In the genomic region with DNA sequence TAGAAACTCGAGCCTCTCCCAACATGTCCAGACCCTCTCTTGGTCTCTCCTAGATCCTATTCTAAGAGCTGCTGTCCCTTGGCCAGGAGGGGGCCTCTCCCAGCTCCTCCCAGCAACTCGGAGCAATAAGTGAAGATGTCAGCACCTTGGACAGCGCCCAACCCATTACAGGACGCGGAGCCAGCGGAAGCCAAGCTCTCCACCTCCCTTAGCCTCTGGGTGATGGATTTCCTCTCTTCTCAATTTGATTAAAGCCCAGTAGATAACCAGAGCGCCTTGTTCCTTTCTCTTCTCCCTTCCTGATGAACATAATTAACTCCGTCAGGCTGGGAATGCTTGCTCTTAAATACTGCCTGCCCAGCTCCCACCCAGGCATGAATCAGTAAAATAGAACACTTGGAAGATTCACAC, we compare ENCODE assay signal across 1 cellular context.
TF ChIP-seq lines count a peak whose summit lies in the region.

No MANE protein-coding gene starts in this region.

TF ChIP-seq in HepG2, 621 proteins besides CTCF, POLR2A, EP300 and RAD21 (continued from another document and continues in another):
- TF ChIP-seq, protein P1, sequence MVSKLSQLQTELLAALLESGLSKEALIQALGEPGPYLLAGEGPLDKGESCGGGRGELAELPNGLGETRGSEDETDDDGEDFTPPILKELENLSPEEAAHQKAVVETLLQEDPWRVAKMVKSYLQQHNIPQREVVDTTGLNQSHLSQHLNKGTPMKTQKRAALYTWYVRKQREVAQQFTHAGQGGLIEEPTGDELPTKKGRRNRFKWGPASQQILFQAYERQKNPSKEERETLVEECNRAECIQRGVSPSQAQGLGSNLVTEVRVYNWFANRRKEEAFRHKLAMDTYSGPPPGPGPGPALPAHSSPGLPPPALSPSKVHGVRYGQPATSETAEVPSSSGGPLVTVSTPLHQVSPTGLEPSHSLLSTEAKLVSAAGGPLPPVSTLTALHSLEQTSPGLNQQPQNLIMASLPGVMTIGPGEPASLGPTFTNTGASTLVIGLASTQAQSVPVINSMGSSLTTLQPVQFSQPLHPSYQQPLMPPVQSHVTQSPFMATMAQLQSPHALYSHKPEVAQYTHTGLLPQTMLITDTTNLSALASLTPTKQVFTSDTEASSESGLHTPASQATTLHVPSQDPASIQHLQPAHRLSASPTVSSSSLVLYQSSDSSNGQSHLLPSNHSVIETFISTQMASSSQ (IDR thresholded peaks at IDR 0.05; ENCODE audit: low read depth), result no peak
- TF ChIP-seq, protein P1 (CRISPR knock-in tag; IDR thresholded peaks at IDR 0.05; ENCODE audit: borderline replicate concordance), result no peak
- TF ChIP-seq TBX3 (IDR thresholded peaks at IDR 0.05; ENCODE audit: borderline replicate concordance), result no peak
- no peak for TF ChIP-seq ZNF333 (CRISPR knock-in tag; IDR thresholded peaks at IDR 0.05; ENCODE audit: borderline replicate concordance)
- TF ChIP-seq, protein P2, sequence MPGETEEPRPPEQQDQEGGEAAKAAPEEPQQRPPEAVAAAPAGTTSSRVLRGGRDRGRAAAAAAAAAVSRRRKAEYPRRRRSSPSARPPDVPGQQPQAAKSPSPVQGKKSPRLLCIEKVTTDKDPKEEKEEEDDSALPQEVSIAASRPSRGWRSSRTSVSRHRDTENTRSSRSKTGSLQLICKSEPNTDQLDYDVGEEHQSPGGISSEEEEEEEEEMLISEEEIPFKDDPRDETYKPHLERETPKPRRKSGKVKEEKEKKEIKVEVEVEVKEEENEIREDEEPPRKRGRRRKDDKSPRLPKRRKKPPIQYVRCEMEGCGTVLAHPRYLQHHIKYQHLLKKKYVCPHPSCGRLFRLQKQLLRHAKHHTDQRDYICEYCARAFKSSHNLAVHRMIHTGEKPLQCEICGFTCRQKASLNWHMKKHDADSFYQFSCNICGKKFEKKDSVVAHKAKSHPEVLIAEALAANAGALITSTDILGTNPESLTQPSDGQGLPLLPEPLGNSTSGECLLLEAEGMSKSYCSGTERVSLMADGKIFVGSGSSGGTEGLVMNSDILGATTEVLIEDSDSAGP (CRISPR knock-in tag; IDR thresholded peaks at IDR 0.05; ENCODE audit: borderline replicate concordance), result no peak; the same call in 1 of the 2 replicates
- TF ChIP-seq, protein P3, sequence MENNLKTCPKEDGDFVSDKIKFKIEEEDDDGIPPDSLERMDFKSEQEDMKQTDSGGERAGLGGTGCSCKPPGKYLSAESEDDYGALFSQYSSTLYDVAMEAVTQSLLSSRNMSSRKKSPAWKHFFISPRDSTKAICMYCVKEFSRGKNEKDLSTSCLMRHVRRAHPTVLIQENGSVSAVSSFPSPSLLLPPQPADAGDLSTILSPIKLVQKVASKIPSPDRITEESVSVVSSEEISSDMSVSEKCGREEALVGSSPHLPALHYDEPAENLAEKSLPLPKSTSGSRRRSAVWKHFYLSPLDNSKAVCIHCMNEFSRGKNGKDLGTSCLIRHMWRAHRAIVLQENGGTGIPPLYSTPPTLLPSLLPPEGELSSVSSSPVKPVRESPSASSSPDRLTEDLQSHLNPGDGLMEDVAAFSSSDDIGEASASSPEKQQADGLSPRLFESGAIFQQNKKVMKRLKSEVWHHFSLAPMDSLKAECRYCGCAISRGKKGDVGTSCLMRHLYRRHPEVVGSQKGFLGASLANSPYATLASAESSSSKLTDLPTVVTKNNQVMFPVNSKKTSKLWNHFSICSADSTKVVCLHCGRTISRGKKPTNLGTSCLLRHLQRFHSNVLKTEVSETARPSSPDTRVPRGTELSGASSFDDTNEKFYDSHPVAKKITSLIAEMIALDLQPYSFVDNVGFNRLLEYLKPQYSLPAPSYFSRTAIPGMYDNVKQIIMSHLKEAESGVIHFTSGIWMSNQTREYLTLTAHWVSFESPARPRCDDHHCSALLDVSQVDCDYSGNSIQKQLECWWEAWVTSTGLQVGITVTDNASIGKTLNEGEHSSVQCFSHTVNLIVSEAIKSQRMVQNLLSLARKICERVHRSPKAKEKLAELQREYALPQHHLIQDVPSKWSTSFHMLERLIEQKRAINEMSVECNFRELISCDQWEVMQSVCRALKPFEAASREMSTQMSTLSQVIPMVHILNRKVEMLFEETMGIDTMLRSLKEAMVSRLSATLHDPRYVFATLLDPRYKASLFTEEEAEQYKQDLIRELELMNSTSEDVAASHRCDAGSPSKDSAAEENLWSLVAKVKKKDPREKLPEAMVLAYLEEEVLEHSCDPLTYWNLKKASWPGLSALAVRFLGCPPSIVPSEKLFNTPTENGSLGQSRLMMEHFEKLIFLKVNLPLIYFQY (CRISPR knock-in tag; IDR thresholded peaks at IDR 0.05; ENCODE audit: borderline replicate concordance), result peak; percentile 95
- peak; percentile 85 for TF ChIP-seq ZNF589 (CRISPR knock-in tag; conservative IDR thresholded peaks at IDR 0.05)
- TF ChIP-seq ATM (IDR thresholded peaks at IDR 0.05; ENCODE audit: borderline replicate concordance), result no peak
- peak; percentile 84; the same call in 1 of the 2 replicates for TF ChIP-seq CBX5 (CRISPR knock-in tag; IDR thresholded peaks at IDR 0.05; ENCODE audit: borderline replicate concordance)
- TF ChIP-seq, protein P4, sequence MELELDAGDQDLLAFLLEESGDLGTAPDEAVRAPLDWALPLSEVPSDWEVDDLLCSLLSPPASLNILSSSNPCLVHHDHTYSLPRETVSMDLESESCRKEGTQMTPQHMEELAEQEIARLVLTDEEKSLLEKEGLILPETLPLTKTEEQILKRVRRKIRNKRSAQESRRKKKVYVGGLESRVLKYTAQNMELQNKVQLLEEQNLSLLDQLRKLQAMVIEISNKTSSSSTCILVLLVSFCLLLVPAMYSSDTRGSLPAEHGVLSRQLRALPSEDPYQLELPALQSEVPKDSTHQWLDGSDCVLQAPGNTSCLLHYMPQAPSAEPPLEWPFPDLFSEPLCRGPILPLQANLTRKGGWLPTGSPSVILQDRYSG (CRISPR knock-in tag; IDR thresholded peaks at IDR 0.05), result peak; percentile 93; the same call in 1 of the 2 replicates
- TF ChIP-seq ZNF382 (CRISPR knock-in tag; IDR thresholded peaks at IDR 0.05; ENCODE audit: borderline replicate concordance), result no peak
- TF ChIP-seq, protein P5, sequence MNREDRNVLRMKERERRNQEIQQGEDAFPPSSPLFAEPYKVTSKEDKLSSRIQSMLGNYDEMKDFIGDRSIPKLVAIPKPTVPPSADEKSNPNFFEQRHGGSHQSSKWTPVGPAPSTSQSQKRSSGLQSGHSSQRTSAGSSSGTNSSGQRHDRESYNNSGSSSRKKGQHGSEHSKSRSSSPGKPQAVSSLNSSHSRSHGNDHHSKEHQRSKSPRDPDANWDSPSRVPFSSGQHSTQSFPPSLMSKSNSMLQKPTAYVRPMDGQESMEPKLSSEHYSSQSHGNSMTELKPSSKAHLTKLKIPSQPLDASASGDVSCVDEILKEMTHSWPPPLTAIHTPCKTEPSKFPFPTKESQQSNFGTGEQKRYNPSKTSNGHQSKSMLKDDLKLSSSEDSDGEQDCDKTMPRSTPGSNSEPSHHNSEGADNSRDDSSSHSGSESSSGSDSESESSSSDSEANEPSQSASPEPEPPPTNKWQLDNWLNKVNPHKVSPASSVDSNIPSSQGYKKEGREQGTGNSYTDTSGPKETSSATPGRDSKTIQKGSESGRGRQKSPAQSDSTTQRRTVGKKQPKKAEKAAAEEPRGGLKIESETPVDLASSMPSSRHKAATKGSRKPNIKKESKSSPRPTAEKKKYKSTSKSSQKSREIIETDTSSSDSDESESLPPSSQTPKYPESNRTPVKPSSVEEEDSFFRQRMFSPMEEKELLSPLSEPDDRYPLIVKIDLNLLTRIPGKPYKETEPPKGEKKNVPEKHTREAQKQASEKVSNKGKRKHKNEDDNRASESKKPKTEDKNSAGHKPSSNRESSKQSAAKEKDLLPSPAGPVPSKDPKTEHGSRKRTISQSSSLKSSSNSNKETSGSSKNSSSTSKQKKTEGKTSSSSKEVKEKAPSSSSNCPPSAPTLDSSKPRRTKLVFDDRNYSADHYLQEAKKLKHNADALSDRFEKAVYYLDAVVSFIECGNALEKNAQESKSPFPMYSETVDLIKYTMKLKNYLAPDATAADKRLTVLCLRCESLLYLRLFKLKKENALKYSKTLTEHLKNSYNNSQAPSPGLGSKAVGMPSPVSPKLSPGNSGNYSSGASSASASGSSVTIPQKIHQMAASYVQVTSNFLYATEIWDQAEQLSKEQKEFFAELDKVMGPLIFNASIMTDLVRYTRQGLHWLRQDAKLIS (CRISPR knock-in tag; IDR thresholded peaks at IDR 0.05), result no peak
- TF ChIP-seq RXRA (CRISPR knock-in tag; IDR thresholded peaks at IDR 0.05), result no peak
- TF ChIP-seq, protein P6, sequence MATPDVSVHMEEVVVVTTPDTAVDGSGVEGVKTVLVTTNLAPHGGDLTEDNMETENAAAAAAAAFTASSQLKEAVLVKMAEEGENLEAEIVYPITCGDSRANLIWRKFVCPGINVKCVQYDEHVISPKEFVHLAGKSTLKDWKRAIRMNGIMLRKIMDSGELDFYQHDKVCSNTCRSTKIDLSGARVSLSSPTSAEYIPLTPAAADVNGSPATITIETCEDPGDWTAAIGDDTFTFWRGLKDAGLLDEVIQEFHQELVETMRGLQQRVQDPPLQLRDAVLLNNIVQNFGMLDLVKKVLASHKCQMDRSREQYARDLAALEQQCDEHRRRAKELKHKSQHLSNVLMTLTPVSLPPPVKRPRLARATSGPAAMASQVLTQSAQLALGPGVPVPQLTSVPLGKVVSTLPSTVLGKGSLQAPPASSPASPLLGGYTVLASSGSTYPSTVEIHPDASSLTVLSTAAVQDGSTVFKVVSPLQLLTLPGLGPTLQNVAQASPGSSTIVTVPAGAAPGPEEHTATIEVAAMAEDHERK (CRISPR knock-in tag; IDR thresholded peaks at IDR 0.05; ENCODE audit: low read depth), result no peak
- TF ChIP-seq, protein P7, sequence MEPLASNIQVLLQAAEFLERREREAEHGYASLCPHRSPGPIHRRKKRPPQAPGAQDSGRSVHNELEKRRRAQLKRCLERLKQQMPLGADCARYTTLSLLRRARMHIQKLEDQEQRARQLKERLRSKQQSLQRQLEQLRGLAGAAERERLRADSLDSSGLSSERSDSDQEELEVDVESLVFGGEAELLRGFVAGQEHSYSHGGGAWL (CRISPR knock-in tag; IDR thresholded peaks at IDR 0.05), result peak; percentile 93
- TF ChIP-seq ZSCAN30 (CRISPR knock-in tag; IDR thresholded peaks at IDR 0.05), result no peak
- TF ChIP-seq LCORL (IDR thresholded peaks at IDR 0.05), result no peak
- no peak for TF ChIP-seq LCORL (CRISPR knock-in tag; IDR thresholded peaks at IDR 0.05)
- 0 out of 2 replicates have a peak, but pooled peaks have one; percentile 19 for TF ChIP-seq HHEX (CRISPR knock-in tag; IDR thresholded peaks at IDR 0.05)
- TF ChIP-seq, protein P8, sequence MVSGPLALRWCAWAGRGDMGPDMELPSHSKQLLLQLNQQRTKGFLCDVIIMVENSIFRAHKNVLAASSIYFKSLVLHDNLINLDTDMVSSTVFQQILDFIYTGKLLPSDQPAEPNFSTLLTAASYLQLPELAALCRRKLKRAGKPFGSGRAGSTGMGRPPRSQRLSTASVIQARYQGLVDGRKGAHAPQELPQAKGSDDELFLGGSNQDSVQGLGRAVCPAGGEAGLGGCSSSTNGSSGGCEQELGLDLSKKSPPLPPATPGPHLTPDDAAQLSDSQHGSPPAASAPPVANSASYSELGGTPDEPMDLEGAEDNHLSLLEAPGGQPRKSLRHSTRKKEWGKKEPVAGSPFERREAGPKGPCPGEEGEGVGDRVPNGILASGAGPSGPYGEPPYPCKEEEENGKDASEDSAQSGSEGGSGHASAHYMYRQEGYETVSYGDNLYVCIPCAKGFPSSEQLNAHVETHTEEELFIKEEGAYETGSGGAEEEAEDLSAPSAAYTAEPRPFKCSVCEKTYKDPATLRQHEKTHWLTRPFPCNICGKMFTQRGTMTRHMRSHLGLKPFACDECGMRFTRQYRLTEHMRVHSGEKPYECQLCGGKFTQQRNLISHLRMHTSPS (CRISPR knock-in tag; IDR thresholded peaks at IDR 0.05; ENCODE audit: low read depth), result no peak
- TF ChIP-seq ZNF484 (CRISPR knock-in tag; IDR thresholded peaks at IDR 0.05; ENCODE audit: borderline replicate concordance, low read depth), result no peak; the same call in 1 of the 2 replicates
- TF ChIP-seq, protein P9, sequence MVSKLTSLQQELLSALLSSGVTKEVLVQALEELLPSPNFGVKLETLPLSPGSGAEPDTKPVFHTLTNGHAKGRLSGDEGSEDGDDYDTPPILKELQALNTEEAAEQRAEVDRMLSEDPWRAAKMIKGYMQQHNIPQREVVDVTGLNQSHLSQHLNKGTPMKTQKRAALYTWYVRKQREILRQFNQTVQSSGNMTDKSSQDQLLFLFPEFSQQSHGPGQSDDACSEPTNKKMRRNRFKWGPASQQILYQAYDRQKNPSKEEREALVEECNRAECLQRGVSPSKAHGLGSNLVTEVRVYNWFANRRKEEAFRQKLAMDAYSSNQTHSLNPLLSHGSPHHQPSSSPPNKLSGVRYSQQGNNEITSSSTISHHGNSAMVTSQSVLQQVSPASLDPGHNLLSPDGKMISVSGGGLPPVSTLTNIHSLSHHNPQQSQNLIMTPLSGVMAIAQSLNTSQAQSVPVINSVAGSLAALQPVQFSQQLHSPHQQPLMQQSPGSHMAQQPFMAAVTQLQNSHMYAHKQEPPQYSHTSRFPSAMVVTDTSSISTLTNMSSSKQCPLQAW (CRISPR knock-in tag; IDR thresholded peaks at IDR 0.05), result peak; percentile 56; the same call in 1 of the 2 replicates
